ENCODE assay signal across 1 cellular context in the genomic region with DNA sequence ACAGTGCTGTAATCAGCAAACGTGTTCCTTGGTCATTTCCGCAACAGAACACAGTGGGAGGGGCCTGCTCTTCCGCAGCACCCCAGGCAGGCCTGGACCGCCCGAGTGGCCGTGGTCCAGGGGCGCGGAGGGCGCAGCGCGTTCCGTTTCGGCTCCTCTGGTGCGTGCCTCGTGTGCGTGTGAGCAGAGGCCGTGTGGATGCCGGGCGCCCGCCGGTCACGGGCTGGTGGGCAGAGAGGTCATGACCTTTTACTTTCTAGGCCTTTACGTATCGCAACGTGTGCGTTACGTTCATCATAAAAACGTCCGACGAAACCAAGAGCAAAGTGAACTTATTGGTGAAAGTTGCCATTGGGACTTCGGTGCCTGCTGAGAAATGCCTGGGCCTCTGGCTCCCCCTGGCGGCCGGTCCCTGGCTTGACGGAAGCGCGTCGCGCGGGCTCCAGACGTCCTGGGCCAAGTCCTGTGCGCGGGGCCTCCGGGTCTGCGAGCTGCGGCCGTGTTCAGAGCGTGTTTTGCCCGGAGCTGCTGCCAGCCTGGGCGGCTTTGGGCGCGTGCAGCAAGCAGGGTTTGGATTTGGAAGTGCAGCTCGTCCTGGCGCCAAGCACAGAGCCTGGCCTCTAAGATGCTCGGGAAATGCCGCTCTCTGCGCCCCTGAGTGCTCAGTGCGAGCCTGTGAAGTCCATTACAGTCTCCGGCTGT.
TF ChIP-seq lines count a peak whose summit lies in the region.

No MANE protein-coding gene starts in this region.

TF ChIP-seq in HepG2, 621 proteins besides CTCF, POLR2A, EP300 and RAD21 (continued from another document and continues in another):
- TF ChIP-seq, protein P1, sequence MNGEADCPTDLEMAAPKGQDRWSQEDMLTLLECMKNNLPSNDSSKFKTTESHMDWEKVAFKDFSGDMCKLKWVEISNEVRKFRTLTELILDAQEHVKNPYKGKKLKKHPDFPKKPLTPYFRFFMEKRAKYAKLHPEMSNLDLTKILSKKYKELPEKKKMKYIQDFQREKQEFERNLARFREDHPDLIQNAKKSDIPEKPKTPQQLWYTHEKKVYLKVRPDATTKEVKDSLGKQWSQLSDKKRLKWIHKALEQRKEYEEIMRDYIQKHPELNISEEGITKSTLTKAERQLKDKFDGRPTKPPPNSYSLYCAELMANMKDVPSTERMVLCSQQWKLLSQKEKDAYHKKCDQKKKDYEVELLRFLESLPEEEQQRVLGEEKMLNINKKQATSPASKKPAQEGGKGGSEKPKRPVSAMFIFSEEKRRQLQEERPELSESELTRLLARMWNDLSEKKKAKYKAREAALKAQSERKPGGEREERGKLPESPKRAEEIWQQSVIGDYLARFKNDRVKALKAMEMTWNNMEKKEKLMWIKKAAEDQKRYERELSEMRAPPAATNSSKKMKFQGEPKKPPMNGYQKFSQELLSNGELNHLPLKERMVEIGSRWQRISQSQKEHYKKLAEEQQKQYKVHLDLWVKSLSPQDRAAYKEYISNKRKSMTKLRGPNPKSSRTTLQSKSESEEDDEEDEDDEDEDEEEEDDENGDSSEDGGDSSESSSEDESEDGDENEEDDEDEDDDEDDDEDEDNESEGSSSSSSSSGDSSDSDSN (CRISPR knock-in tag; IDR thresholded peaks at IDR 0.05): peak; percentile 29; the same call in 1 of the 2 replicates
- TF ChIP-seq BRCA1 (CRISPR knock-in tag; IDR thresholded peaks at IDR 0.05) (no peak), ZKSCAN5 (CRISPR knock-in tag; IDR thresholded peaks at IDR 0.05) (no peak), ZNF350 (CRISPR knock-in tag; IDR thresholded peaks at IDR 0.05; ENCODE audit: borderline replicate concordance, low read depth) (peak; percentile 53; the same call in 1 of the 2 replicates), ZNF572 (CRISPR knock-in tag; IDR thresholded peaks at IDR 0.05) (peak; percentile 76; the same call in 1 of the 2 replicates), ZNF678 (CRISPR knock-in tag; IDR thresholded peaks at IDR 0.05) (0 out of 2 replicates have a peak, but pooled peaks have one; percentile 56), ZNF138 (CRISPR knock-in tag; IDR thresholded peaks at IDR 0.05; ENCODE audit: low read depth) (no peak), BORCS8-MEF2B (CRISPR knock-in tag; IDR thresholded peaks at IDR 0.05) (peak; percentile 82), ZNF598 (CRISPR knock-in tag; IDR thresholded peaks at IDR 0.05; ENCODE audit: borderline replicate concordance) (peak; percentile 39; the same call in 1 of the 2 replicates), ZNF644 (CRISPR knock-in tag; IDR thresholded peaks at IDR 0.05; ENCODE audit: low read depth) (no peak), MATR3 (CRISPR knock-in tag; IDR thresholded peaks at IDR 0.05) (no peak), ZNF501 (CRISPR knock-in tag; IDR thresholded peaks at IDR 0.05) (peak; percentile 72; the same call in 1 of the 2 replicates), FOSL1 (CRISPR knock-in tag; IDR thresholded peaks at IDR 0.05; ENCODE audit: borderline replicate concordance) (no peak), ZNF549 (CRISPR knock-in tag; IDR thresholded peaks at IDR 0.05) (no peak), KDM6A (CRISPR knock-in tag; IDR thresholded peaks at IDR 0.05; ENCODE audit: low read depth) (no peak), ZBTB3 (CRISPR knock-in tag; IDR thresholded peaks at IDR 0.05; ENCODE audit: borderline replicate concordance, low read depth) (no peak), FOXK1 (CRISPR knock-in tag; IDR thresholded peaks at IDR 0.05; ENCODE audit: borderline replicate concordance, low read depth) (no peak), ARHGAP35 (CRISPR knock-in tag; IDR thresholded peaks at IDR 0.05; ENCODE audit: borderline replicate concordance) (no peak), ZNF879 (CRISPR knock-in tag; IDR thresholded peaks at IDR 0.05) (no peak)
- TF ChIP-seq, protein P2, sequence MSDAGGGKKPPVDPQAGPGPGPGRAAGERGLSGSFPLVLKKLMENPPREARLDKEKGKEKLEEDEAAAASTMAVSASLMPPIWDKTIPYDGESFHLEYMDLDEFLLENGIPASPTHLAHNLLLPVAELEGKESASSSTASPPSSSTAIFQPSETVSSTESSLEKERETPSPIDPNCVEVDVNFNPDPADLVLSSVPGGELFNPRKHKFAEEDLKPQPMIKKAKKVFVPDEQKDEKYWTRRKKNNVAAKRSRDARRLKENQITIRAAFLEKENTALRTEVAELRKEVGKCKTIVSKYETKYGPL (CRISPR knock-in tag; IDR thresholded peaks at IDR 0.05): no peak
- TF ChIP-seq, protein P3, sequence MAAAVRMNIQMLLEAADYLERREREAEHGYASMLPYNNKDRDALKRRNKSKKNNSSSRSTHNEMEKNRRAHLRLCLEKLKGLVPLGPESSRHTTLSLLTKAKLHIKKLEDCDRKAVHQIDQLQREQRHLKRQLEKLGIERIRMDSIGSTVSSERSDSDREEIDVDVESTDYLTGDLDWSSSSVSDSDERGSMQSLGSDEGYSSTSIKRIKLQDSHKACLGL (CRISPR knock-in tag; IDR thresholded peaks at IDR 0.05): no peak
- TF ChIP-seq, protein P4, sequence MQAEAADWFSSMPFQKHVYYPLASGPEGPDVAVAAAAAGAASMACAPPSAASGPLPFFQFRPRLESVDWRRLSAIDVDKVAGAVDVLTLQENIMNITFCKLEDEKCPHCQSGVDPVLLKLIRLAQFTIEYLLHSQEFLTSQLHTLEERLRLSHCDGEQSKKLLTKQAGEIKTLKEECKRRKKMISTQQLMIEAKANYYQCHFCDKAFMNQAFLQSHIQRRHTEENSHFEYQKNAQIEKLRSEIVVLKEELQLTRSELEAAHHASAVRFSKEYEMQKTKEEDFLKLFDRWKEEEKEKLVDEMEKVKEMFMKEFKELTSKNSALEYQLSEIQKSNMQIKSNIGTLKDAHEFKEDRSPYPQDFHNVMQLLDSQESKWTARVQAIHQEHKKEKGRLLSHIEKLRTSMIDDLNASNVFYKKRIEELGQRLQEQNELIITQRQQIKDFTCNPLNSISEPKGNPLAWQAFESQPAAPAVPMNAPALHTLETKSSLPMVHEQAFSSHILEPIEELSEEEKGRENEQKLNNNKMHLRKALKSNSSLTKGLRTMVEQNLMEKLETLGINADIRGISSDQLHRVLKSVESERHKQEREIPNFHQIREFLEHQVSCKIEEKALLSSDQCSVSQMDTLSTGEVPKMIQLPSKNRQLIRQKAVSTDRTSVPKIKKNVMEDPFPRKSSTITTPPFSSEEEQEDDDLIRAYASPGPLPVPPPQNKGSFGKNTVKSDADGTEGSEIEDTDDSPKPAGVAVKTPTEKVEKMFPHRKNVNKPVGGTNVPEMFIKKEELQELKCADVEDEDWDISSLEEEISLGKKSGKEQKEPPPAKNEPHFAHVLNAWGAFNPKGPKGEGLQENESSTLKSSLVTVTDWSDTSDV (CRISPR knock-in tag; IDR thresholded peaks at IDR 0.05): no peak
- TF ChIP-seq, protein P5, sequence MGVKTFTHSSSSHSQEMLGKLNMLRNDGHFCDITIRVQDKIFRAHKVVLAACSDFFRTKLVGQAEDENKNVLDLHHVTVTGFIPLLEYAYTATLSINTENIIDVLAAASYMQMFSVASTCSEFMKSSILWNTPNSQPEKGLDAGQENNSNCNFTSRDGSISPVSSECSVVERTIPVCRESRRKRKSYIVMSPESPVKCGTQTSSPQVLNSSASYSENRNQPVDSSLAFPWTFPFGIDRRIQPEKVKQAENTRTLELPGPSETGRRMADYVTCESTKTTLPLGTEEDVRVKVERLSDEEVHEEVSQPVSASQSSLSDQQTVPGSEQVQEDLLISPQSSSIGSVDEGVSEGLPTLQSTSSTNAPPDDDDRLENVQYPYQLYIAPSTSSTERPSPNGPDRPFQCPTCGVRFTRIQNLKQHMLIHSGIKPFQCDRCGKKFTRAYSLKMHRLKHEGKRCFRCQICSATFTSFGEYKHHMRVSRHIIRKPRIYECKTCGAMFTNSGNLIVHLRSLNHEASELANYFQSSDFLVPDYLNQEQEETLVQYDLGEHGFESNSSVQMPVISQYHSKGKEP (CRISPR knock-in tag; IDR thresholded peaks at IDR 0.05): peak; percentile 72; the same call in 1 of the 2 replicates
- TF ChIP-seq, protein P6, sequence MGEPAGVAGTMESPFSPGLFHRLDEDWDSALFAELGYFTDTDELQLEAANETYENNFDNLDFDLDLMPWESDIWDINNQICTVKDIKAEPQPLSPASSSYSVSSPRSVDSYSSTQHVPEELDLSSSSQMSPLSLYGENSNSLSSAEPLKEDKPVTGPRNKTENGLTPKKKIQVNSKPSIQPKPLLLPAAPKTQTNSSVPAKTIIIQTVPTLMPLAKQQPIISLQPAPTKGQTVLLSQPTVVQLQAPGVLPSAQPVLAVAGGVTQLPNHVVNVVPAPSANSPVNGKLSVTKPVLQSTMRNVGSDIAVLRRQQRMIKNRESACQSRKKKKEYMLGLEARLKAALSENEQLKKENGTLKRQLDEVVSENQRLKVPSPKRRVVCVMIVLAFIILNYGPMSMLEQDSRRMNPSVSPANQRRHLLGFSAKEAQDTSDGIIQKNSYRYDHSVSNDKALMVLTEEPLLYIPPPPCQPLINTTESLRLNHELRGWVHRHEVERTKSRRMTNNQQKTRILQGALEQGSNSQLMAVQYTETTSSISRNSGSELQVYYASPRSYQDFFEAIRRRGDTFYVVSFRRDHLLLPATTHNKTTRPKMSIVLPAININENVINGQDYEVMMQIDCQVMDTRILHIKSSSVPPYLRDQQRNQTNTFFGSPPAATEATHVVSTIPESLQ (CRISPR knock-in tag; conservative IDR thresholded peaks at IDR 0.05): no peak
- TF ChIP-seq, protein P7, sequence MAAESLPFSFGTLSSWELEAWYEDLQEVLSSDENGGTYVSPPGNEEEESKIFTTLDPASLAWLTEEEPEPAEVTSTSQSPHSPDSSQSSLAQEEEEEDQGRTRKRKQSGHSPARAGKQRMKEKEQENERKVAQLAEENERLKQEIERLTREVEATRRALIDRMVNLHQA (CRISPR knock-in tag; IDR thresholded peaks at IDR 0.05): no peak
- TF ChIP-seq, protein P8, sequence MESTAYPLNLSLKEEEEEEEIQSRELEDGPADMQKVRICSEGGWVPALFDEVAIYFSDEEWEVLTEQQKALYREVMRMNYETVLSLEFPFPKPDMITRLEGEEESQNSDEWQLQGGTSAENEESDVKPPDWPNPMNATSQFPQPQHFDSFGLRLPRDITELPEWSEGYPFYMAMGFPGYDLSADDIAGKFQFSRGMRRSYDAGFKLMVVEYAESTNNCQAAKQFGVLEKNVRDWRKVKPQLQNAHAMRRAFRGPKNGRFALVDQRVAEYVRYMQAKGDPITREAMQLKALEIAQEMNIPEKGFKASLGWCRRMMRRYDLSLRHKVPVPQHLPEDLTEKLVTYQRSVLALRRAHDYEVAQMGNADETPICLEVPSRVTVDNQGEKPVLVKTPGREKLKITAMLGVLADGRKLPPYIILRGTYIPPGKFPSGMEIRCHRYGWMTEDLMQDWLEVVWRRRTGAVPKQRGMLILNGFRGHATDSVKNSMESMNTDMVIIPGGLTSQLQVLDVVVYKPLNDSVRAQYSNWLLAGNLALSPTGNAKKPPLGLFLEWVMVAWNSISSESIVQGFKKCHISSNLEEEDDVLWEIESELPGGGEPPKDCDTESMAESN (CRISPR knock-in tag; conservative IDR thresholded peaks at IDR 0.05): peak; percentile 41; the same call in 1 of the 2 replicates
- TF ChIP-seq, protein P9, sequence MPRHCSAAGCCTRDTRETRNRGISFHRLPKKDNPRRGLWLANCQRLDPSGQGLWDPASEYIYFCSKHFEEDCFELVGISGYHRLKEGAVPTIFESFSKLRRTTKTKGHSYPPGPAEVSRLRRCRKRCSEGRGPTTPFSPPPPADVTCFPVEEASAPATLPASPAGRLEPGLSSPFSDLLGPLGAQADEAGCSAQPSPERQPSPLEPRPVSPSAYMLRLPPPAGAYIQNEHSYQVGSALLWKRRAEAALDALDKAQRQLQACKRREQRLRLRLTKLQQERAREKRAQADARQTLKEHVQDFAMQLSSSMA (CRISPR knock-in tag; IDR thresholded peaks at IDR 0.05): no peak
- TF ChIP-seq, protein P10, sequence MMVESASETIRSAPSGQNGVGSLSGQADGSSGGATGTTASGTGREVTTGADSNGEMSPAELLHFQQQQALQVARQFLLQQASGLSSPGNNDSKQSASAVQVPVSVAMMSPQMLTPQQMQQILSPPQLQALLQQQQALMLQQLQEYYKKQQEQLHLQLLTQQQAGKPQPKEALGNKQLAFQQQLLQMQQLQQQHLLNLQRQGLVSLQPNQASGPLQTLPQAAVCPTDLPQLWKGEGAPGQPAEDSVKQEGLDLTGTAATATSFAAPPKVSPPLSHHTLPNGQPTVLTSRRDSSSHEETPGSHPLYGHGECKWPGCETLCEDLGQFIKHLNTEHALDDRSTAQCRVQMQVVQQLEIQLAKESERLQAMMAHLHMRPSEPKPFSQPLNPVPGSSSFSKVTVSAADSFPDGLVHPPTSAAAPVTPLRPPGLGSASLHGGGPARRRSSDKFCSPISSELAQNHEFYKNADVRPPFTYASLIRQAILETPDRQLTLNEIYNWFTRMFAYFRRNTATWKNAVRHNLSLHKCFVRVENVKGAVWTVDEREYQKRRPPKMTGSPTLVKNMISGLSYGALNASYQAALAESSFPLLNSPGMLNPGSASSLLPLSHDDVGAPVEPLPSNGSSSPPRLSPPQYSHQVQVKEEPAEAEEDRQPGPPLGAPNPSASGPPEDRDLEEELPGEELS (CRISPR knock-in tag; IDR thresholded peaks at IDR 0.05): 0 out of 2 replicates have a peak, but pooled peaks have one; percentile 15
- TF ChIP-seq, protein P11, sequence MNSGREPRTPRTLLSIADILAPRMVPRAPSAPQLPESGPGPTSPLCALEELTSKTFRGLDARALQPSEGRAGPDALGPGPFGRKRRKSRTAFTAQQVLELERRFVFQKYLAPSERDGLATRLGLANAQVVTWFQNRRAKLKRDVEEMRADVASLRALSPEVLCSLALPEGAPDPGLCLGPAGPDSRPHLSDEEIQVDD (CRISPR knock-in tag; IDR thresholded peaks at IDR 0.05; ENCODE audit: borderline replicate concordance): no peak
